Comparison of ENCODE assay signal across 19 cellular contexts in the genomic region with DNA sequence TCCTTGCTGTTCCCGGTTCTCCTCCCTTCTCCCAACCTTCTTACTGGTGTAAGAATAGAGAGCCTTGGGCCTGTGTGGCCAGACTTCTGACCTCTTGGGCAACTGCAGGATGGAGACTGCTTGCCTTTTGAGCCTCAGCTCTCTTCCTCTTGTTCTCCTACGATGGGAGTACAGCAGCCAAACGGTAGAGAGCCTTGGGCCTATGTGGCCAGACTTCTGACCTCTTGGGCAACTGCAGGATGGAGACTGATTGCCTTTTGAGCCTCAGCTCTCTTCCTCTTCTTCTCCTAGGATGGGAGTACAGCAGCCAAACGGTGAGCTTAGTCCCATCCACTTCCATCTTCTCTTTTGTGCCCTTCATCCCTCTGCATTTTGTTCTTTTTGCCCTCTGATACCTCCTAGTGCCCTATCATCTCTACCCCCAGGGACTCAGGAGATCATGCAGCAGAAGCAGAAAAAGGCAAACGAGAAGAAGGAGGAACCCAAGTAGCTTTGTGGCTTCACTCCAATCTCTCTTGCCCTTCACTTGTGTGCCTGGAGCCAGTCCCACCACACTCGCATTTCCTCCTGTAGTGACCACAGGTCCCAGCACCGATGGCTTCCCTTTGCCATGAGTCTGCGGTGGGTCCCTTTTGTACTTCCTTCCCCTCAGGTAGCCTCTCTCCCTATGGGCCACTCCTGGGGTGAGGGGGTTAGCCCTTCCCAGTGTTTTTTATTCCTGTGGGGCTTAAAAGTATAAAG. TPM values are rescaled to one million over a fixed set of nuclear protein-coding genes. Genes with fewer than 3 reads are reported as not detected.
DNase-seq lines count a peak whose midpoint lies in the region; ATAC-seq and TF ChIP-seq lines count a peak whose summit lies in the region.
"Had no signal": no experiment of that assay in that cellular context is flagged by ENCODE, and none has a peak within 500 bp of the region (broad histone marks: within the 10 kb centered on the region; RNA-seq: fewer than 3 reads in every experiment).

No MANE protein-coding gene starts in this region.

- no peaks in the 10 kb centered on the region for H3K27me3 Mint-ChIP-seq in T-helper 2 cell treated with Interferon-gamma antibody and Interleukin-4, amounts not matched to agents 5 μg/mL and 100 μg/mL, for 36 hours (ENCODE audit: low read depth)
- H3K27me3 Mint-ChIP-seq: activated CD8-positive, alpha-beta T cell treated with anti-CD3 and anti-CD28 coated beads for 36 hours; CD4-positive, CD25-positive, alpha-beta regulatory T cell had no signal

- ATAC-seq in GM21737 (IDR thresholded peaks at IDR 0.05; ENCODE audit: unreplicated experiment) = peak; percentile 45
- ATAC-seq in lower lobe of right lung = peak; percentile 42 to 67
- ATAC-seq: activated CD8-positive, alpha-beta T cell treated with anti-CD3 and anti-CD28 coated beads for 36 hours; gastroesophageal sphincter had no signal

- H3K27ac ChIP-seq in lower lobe of right lung (no peak overlapping the region), uterus (no peak overlapping the region), esophagus muscularis mucosa (replicated peaks in 1 of 4) (no peak overlapping the region)
- H3K27ac ChIP-seq: ascending aorta, gastroesophageal sphincter had no signal

- intact Hi-C loops in lower lobe of right lung (cut with DNase I) = no loop called here
- intact Hi-C loops in uterus (cut with DNase I; ENCODE audit: low total_unique reads) = no loop called here
- intact Hi-C loops in esophagus muscularis mucosa (cut with DNase I) = no loop called here

- H3K4me3 Mint-ChIP-seq in T-helper 2 cell treated with Interferon-gamma antibody and Interleukin-4, amounts not matched to agents 5 μg/mL and 100 μg/mL, for 36 hours = no peak overlapping the region
- H3K4me3 Mint-ChIP-seq: activated CD8-positive, alpha-beta T cell treated with anti-CD3 and anti-CD28 coated beads for 36 hours; CD4-positive, CD25-positive, alpha-beta regulatory T cell had no signal

- H3K4me1 ChIP-seq in lower lobe of right lung = peaks cover 63% of the 10 kb centered on the region
- peaks cover 4 to 7% of the 10 kb centered on the region in 2 donors for H3K4me1 ChIP-seq in uterus
- peaks cover 19 to 64% (median 44%) of the 10 kb centered on the region in 4 donors for H3K4me1 ChIP-seq in esophagus muscularis mucosa
- H3K4me1 ChIP-seq: ascending aorta had no signal

- WGBS in esophagus muscularis mucosa = 73% methylated on average over 8 of the region's 8 CpGs

- H3K4me3 ChIP-seq in lower lobe of right lung = no peak overlapping the region
- H3K4me3 ChIP-seq in uterus = no peak overlapping the region
- no peak overlapping the region for H3K4me3 ChIP-seq in esophagus muscularis mucosa
- H3K4me3 ChIP-seq: ascending aorta, gastroesophageal sphincter had no signal

- H3K27me3 ChIP-seq in lower lobe of right lung (ENCODE audit: low read depth) = no peaks in the 10 kb centered on the region
- no peaks in the 10 kb centered on the region for H3K27me3 ChIP-seq in uterus
- no peaks in the 10 kb centered on the region for H3K27me3 ChIP-seq in esophagus muscularis mucosa
- H3K27me3 ChIP-seq: ascending aorta, gastroesophageal sphincter had no signal

- H3K4me1 Mint-ChIP-seq in T-helper 2 cell treated with Interferon-gamma antibody and Interleukin-4, amounts not matched to agents 5 μg/mL and 100 μg/mL, for 36 hours (ENCODE audit: low read depth) = peaks cover 57% of the 10 kb centered on the region

- TF ChIP-seq EP300 in esophagus muscularis mucosa (IDR thresholded peaks at IDR 0.05) = no peak

- H3K36me3 ChIP-seq in lower lobe of right lung = no peaks in the 10 kb centered on the region
- no peaks in the 10 kb centered on the region for H3K36me3 ChIP-seq in uterus
- H3K36me3 ChIP-seq in esophagus muscularis mucosa = no peaks in the 10 kb centered on the region

- no peaks in the 10 kb centered on the region for H3K9me3 Mint-ChIP-seq in T-helper 2 cell treated with Interferon-gamma antibody and Interleukin-4, amounts not matched to agents 5 μg/mL and 100 μg/mL, for 36 hours
- H3K9me3 Mint-ChIP-seq: activated CD8-positive, alpha-beta T cell treated with anti-CD3 and anti-CD28 coated beads for 36 hours; CD4-positive, CD25-positive, alpha-beta regulatory T cell had no signal

- TF ChIP-seq POLR2A in uterus (IDR thresholded peaks at IDR 0.05) = no peak
- no peak for TF ChIP-seq POLR2A in esophagus muscularis mucosa (IDR thresholded peaks at IDR 0.05; ENCODE audit: low read depth)

- H3K36me3 Mint-ChIP-seq in T-helper 2 cell treated with Interferon-gamma antibody and Interleukin-4, amounts not matched to agents 5 μg/mL and 100 μg/mL, for 36 hours (ENCODE audit: low read depth) = peaks cover 16% of the 10 kb centered on the region

- TF ChIP-seq CTCF in lower lobe of right lung (IDR thresholded peaks at IDR 0.05) (no peak), uterus (IDR thresholded peaks at IDR 0.05) (no peak), esophagus muscularis mucosa (IDR thresholded peaks at IDR 0.05) (no peak)

- H3K9me3 ChIP-seq in lower lobe of right lung = no peaks in the 10 kb centered on the region
- H3K9me3 ChIP-seq in uterus = no peaks in the 10 kb centered on the region
- H3K9me3 ChIP-seq in esophagus muscularis mucosa = no peaks in the 10 kb centered on the region
- H3K9me3 ChIP-seq: ascending aorta, gastroesophageal sphincter had no signal

- H3K27ac Mint-ChIP-seq in T-helper 2 cell treated with Interferon-gamma antibody and Interleukin-4, amounts not matched to agents 5 μg/mL and 100 μg/mL, for 36 hours = no peak overlapping the region
- H3K27ac Mint-ChIP-seq: activated CD8-positive, alpha-beta T cell treated with anti-CD3 and anti-CD28 coated beads for 36 hours had no signal

- DNase-seq in Ammon's horn (ENCODE audit: low spot score) = peak; percentile 19
- peak; percentile 48 for DNase-seq in OCI-M1 (lab: John Stamatoyannopoulos, UW)
- DNase-seq in lower lobe of right lung = peak; percentile 48
- no peak for DNase-seq in uterus
- DNase-seq in T-helper 2 cell treated with Interferon-gamma antibody and Interleukin-4, amounts not matched to agents 5 μg/mL and 100 μg/mL, for 36 hours (ENCODE audit: low spot score) = no peak
- no peak for DNase-seq in esophagus muscularis mucosa (ENCODE audit: extremely low spot score)
- no peak for DNase-seq in activated CD4-positive, CD25-positive, alpha-beta regulatory T cell (lab: John Stamatoyannopoulos, UW)
- DNase-seq: activated CD8-positive, alpha-beta T cell treated with anti-CD3 and anti-CD28 coated beads for 36 hours; activated naive CD4-positive, alpha-beta T cell treated with Interleukin-2 at 50 U/mL for 16 hours; CD4-positive, CD25-positive, alpha-beta regulatory T cell; effector CD8-positive, alpha-beta T cell; HCEC 1CT; mammary epithelial cell; NCI-H1417 treated with DMSO at 0.1 percent for 48 hours; NCI-H524; stimulated activated CD8-positive, alpha-beta memory T cell treated with anti-CD3 and anti-CD28 coated beads, Interleukin-4, amount 100 ng/mL, for 48 hours had no signal

RNA-seq across cellular contexts. Expression of a gene that starts 15.3 kb away (rescaled TPM):
- total RNA-seq in lower lobe of right lung (24.8 TPM), uterus (10 to 100 TPM in 3 of 4 donors, 1 to 10 TPM in 1; 2.3 to 53.0 (median 39.3) TPM), esophagus muscularis mucosa (10 to 100 TPM in 3 of 4 donors, 1 to 10 TPM in 1; 8.6 to 17.4 (median 14.4) TPM)

Comparison
In these comparisons a context has a peak if more than half of its experiments do, and no peak if none do; other contexts are left out.
1. DNase-seq: peak in Ammon's horn (single experiment), OCI-M1 (single experiment) and lower lobe of right lung (single experiment); none in uterus (0 of 2), T-helper 2 cell treated with Interferon-gamma antibody and Interleukin-4, amounts not matched to agents 5 μg/mL and 100 μg/mL, for 36 hours (single experiment), esophagus muscularis mucosa (single experiment) and activated CD4-positive, CD25-positive, alpha-beta regulatory T cell (0 of 4).